In genomic region chr20:57652865-57653545, GRCh38 we compare ENCODE assay signal across 16 cellular contexts. TPM values are rescaled to one million over a fixed set of nuclear protein-coding genes. Genes with fewer than 3 reads are reported as not detected.
DNase-seq lines count a peak whose midpoint lies in the region; ATAC-seq, FAIRE-seq and TF ChIP-seq lines count a peak whose summit lies in the region.
"Had no signal": no experiment of that assay in that cellular context is flagged by ENCODE, and none has a peak within 500 bp of the region (broad histone marks: within the 10 kb centered on the region; RNA-seq: fewer than 3 reads in every experiment).

No MANE protein-coding gene starts in this region.

- no peaks in the 10 kb centered on the region for H3K9me3 Mint-ChIP-seq in activated CD4-positive, alpha-beta memory T cell treated with anti-CD3 and anti-CD28 coated beads for 36 hours
- H3K9me3 Mint-ChIP-seq: activated naive CD4-positive, alpha-beta T cell treated with anti-CD3 and anti-CD28 coated beads, Interleukin-2, amount 50 U/mL, for 72 hours had no signal

- CTCF ChIA-PET in activated CD4-positive, alpha-beta memory T cell treated with anti-CD3 and anti-CD28 coated beads for 36 hours (lab: Charles Lee) = interaction anchor here (0.8 to 3.7 kb wide), 12 partner anchors 10 to 557 kb away, joined by 3 to 44 read pairs (median 6); no protein-coding TSS in a partner anchor

- peak; percentile 30 for FAIRE-seq in urothelium cell line (lab: Jason Lieb, UNC)

- no peak overlapping the region for H3K27ac Mint-ChIP-seq in activated CD4-positive, alpha-beta memory T cell treated with anti-CD3 and anti-CD28 coated beads for 36 hours
- H3K27ac Mint-ChIP-seq: activated naive CD4-positive, alpha-beta T cell treated with anti-CD3 and anti-CD28 coated beads, Interleukin-2, amount 50 U/mL, for 72 hours had no signal

- H3K4me1 Mint-ChIP-seq in activated CD4-positive, alpha-beta memory T cell treated with anti-CD3 and anti-CD28 coated beads for 36 hours (ENCODE audit: low read depth) = peaks cover 6% of the 10 kb centered on the region

- no peaks in the 10 kb centered on the region for H3K9me3 ChIP-seq in right cardiac atrium (ENCODE audit: control insufficient read depth, low read length)

- intact Hi-C loops in Right ventricle myocardium superior (cut with DNase I) = loop anchor here (5.0 kb wide), 1 partner anchor 434 kb away; no protein-coding TSS in a partner anchor
- intact Hi-C loops in left cardiac atrium (cut with DNase I) = loop anchor here (5.0 kb wide), 1 partner anchor 434 kb away; no protein-coding TSS in a partner anchor
- intact Hi-C loops in activated CD4-positive, alpha-beta memory T cell treated with anti-CD3 and anti-CD28 coated beads for 36 hours (cut with micrococcal nuclease) = loop anchor here (5.0 to 10.0 kb wide), 3 partner anchors 374 to 552 kb away; no protein-coding TSS in a partner anchor
- intact Hi-C loops in right cardiac atrium (cut with DNase I) = loop anchor here in 3 of 4 donors (5.0 to 10.0 kb wide), 5 partner anchors 52 to 532 kb away; no protein-coding TSS in a partner anchor

- ATAC-seq in Right ventricle myocardium superior (ENCODE audit: poor library complexity) (no peak), left cardiac atrium (no peak), right cardiac atrium (no peak), HG02623 (IDR thresholded peaks at IDR 0.05; ENCODE audit: unreplicated experiment) (no peak), GM18505 (IDR thresholded peaks at IDR 0.05; ENCODE audit: unreplicated experiment) (no peak), GM21515 (IDR thresholded peaks at IDR 0.05; ENCODE audit: unreplicated experiment) (no peak)
- ATAC-seq: activated naive CD4-positive, alpha-beta T cell treated with anti-CD3 and anti-CD28 coated beads, Interleukin-2, amount 50 U/mL, for 72 hours had no signal

- no peak overlapping the region for H3K27ac ChIP-seq in right cardiac atrium (ENCODE audit: low read length)

- TF ChIP-seq POLR2A in GM18505 (IDR thresholded peaks at IDR 0.05; ENCODE audit: borderline replicate concordance, extremely low read depth, insufficient read depth, insufficient read length) = no peak

- peaks cover 1% of the 10 kb centered on the region for H3K36me3 Mint-ChIP-seq in activated CD4-positive, alpha-beta memory T cell treated with anti-CD3 and anti-CD28 coated beads for 36 hours
- H3K36me3 Mint-ChIP-seq: activated naive CD4-positive, alpha-beta T cell treated with anti-CD3 and anti-CD28 coated beads, Interleukin-2, amount 50 U/mL, for 72 hours had no signal

- POLR2A ChIA-PET in activated CD4-positive, alpha-beta memory T cell treated with anti-CD3 and anti-CD28 coated beads for 36 hours (lab: Charles Lee) = no interaction called here

- no peak overlapping the region for H3K4me3 ChIP-seq in right cardiac atrium (ENCODE audit: low read length)

- H3K4me3 Mint-ChIP-seq in activated CD4-positive, alpha-beta memory T cell treated with anti-CD3 and anti-CD28 coated beads for 36 hours = no peak overlapping the region

- no peaks in the 10 kb centered on the region for H3K27me3 ChIP-seq in right cardiac atrium (ENCODE audit: control insufficient read depth, insufficient read depth)

- DNase-seq in Right ventricle myocardium superior (peak; percentile 37), left cardiac atrium (no peak), right cardiac atrium (peak in 2 of 3 donors; percentile 6 to 53), urothelium cell line (ENCODE audit: low spot score) (no peak)
- DNase-seq in activated CD4-positive, alpha-beta memory T cell treated with anti-CD3 and anti-CD28 coated beads for 36 hours = peak; percentile 7
- DNase-seq: activated CD4-positive, alpha-beta T cell treated with anti-CD3 and anti-CD28 coated beads, Interleukin-2, amount 50 U/mL, for 1 hour; cortex of kidney; EL; foreskin melanocyte; MV-4-11; NCI-H69; nucleus accumbens had no signal

- 82% methylated on average over 17 of the region's 17 CpGs for WGBS in right cardiac atrium

- H3K4me1 ChIP-seq in right cardiac atrium (ENCODE audit: control insufficient read depth, insufficient read depth, low read length) = no peaks in the 10 kb centered on the region

- peaks cover 2% of the 10 kb centered on the region for H3K27me3 Mint-ChIP-seq in activated CD4-positive, alpha-beta memory T cell treated with anti-CD3 and anti-CD28 coated beads for 36 hours

RNA-seq across cellular contexts. Expression of gene ZBP1, which starts 32.8 kb away (rescaled TPM):
- not detected for total RNA-seq in Right ventricle myocardium superior
- under 1 TPM in 1 of 2 donors, not detected in 1; 0.47 TPM for total RNA-seq in left cardiac atrium
- total RNA-seq in activated CD4-positive, alpha-beta memory T cell treated with anti-CD3 and anti-CD28 coated beads for 36 hours = 1 to 10 TPM in 1 of 2 experiments, under 1 TPM in 1; 0.73 to 1.1 TPM
- under 1 TPM in 2 of 4 donors, not detected in 2; 0.23 to 0.38 TPM for total RNA-seq in right cardiac atrium
- 0.16 TPM for polyA plus RNA-seq in right cardiac atrium

RNA-seq across cellular contexts. Expression of gene PMEPA1, which starts 56.8 kb away (rescaled TPM):
- total RNA-seq in Right ventricle myocardium superior (21.5 TPM), left cardiac atrium (10 to 100 TPM; 28.3 to 60.3 TPM), right cardiac atrium (10 to 100 TPM; 31.7 to 82.0 (median 44.3) TPM)
- 1 to 10 TPM; 2.5 to 3.0 TPM for total RNA-seq in activated CD4-positive, alpha-beta memory T cell treated with anti-CD3 and anti-CD28 coated beads for 36 hours
- 17.3 TPM for polyA plus RNA-seq in right cardiac atrium

Comparison
In these comparisons a context has a peak if more than half of its experiments do, and no peak if none do; other contexts are left out.
1. DNase-seq: peak in Right ventricle myocardium superior (single experiment), activated CD4-positive, alpha-beta memory T cell treated with anti-CD3 and anti-CD28 coated beads for 36 hours (single experiment) and right cardiac atrium (2 of 3); none in left cardiac atrium (single experiment) and urothelium cell line (single experiment).